Comparison of ENCODE assay signal across 7 cellular contexts in genomic region chr16:82061861-82062525, GRCh38. TPM values are rescaled to one million over a fixed set of nuclear protein-coding genes. Genes with fewer than 3 reads are reported as not detected.
DNase-seq lines count a peak whose midpoint lies in the region; ATAC-seq and TF ChIP-seq lines count a peak whose summit lies in the region.

No MANE protein-coding gene starts in this region.

- DNase-seq in GM03348 (ENCODE audit: low spot score): peak; percentile 33
- DNase-seq in Kasumi-1 (lab: John Stamatoyannopoulos, UW): peak; percentile 38 to 40
- DNase-seq in brain microvascular endothelial cell: peak; percentile 24
- DNase-seq in myocyte (ENCODE audit: low read depth): peak; percentile 38
- no peak for DNase-seq in T1000 (lab: John Stamatoyannopoulos, UW)

- no peak overlapping the region for H3K27ac ChIP-seq in brain microvascular endothelial cell

- TF ChIP-seq CTCF in brain microvascular endothelial cell (IDR thresholded peaks at IDR 0.05; ENCODE audit: low read depth, low read length, missing control alignments): peak; percentile 63

- peaks cover 3% of the 10 kb centered on the region for H3K27me3 ChIP-seq in brain microvascular endothelial cell (replicated peaks)

- no peaks in the 10 kb centered on the region for H3K36me3 ChIP-seq in brain microvascular endothelial cell (replicated peaks)

- no peak for ATAC-seq in GM21529 (IDR thresholded peaks at IDR 0.05; ENCODE audit: unreplicated experiment)
- ATAC-seq in HG02870 (IDR thresholded peaks at IDR 0.05; ENCODE audit: unreplicated experiment): no peak

- H3K4me3 ChIP-seq in brain microvascular endothelial cell (ENCODE audit: low read depth, low read length): no peak overlapping the region

- in situ Hi-C loops in brain microvascular endothelial cell (cut with HindIII; ENCODE audit: low pct_ligation_motif_present, low sequenced_read_pairs): no loop called here

RNA-seq across cellular contexts. Expression of gene HSD17B2, which starts 26.9 kb away (rescaled TPM):
- total RNA-seq in myocyte: 4.1 and 6.0 TPM in 2 replicates
- polyA plus RNA-seq in myocyte (2012): 10.9 TPM

RNA-seq across cellular contexts. Expression of gene SDR42E1, which starts 50.7 kb away (rescaled TPM):
- 0.62 and 1.0 TPM in 2 replicates for total RNA-seq in myocyte
- polyA plus RNA-seq in myocyte (2012): 1.2 TPM
